In genomic region chr3:72744330-72744729, GRCh38 we compare ENCODE assay signal across 1 cellular context.
TF ChIP-seq lines count a peak whose summit lies in the region.

No MANE protein-coding gene starts in this region.

TF ChIP-seq in HepG2, 621 proteins besides CTCF, POLR2A, EP300 and RAD21 (continued from another document and continues in another):
- TF ChIP-seq PAXIP1 (CRISPR knock-in tag; conservative IDR thresholded peaks at IDR 0.05) (peak; percentile 29; the same call in 1 of the 2 replicates), TCF7 (IDR thresholded peaks at IDR 0.05; ENCODE audit: low read depth) (peak; percentile 11; the same call in 1 of the 2 replicates), ZNF790 (CRISPR knock-in tag; IDR thresholded peaks at IDR 0.05; ENCODE audit: borderline replicate concordance) (no peak), ZNF781 (CRISPR knock-in tag; IDR thresholded peaks at IDR 0.05; ENCODE audit: borderline replicate concordance, not compliant biosample characterization) (no peak), ISL2 (CRISPR knock-in tag; IDR thresholded peaks at IDR 0.05) (0 out of 2 replicates have a peak, but pooled peaks have one; percentile 43), ZBTB44 (CRISPR knock-in tag; IDR thresholded peaks at IDR 0.05) (no peak), PAWR (CRISPR knock-in tag; IDR thresholded peaks at IDR 0.05; ENCODE audit: borderline replicate concordance) (no peak), MEIS2 (CRISPR knock-in tag; IDR thresholded peaks at IDR 0.05) (peak; percentile 80), ZNF891 (CRISPR knock-in tag; IDR thresholded peaks at IDR 0.05) (no peak), CENPX (CRISPR knock-in tag; IDR thresholded peaks at IDR 0.05) (no peak), ZNF20 (CRISPR knock-in tag; IDR thresholded peaks at IDR 0.05) (no peak), ZNF235 (CRISPR knock-in tag; IDR thresholded peaks at IDR 0.05; ENCODE audit: borderline replicate concordance) (no peak), CEBPB (IDR thresholded peaks at IDR 0.05; ENCODE audit: borderline replicate concordance, low read depth, low read length) (no peak), DBP (CRISPR knock-in tag; IDR thresholded peaks at IDR 0.05; ENCODE audit: not compliant biosample characterization) (no peak), SRSF9 (IDR thresholded peaks at IDR 0.05; ENCODE audit: borderline replicate concordance, insufficient read depth, low read depth, low read length, poor library complexity, severe bottlenecking) (no peak), ZGPAT (CRISPR knock-in tag; IDR thresholded peaks at IDR 0.05) (0 out of 2 replicates have a peak, but pooled peaks have one; percentile 14), TRIM22 (IDR thresholded peaks at IDR 0.05) (no peak), ZMYM2 (CRISPR knock-in tag; IDR thresholded peaks at IDR 0.05) (no peak), ZNF552 (CRISPR knock-in tag; IDR thresholded peaks at IDR 0.05; ENCODE audit: borderline replicate concordance) (no peak), ZZZ3 (CRISPR knock-in tag; IDR thresholded peaks at IDR 0.05; ENCODE audit: borderline replicate concordance) (no peak), NR3C1 (CRISPR knock-in tag; IDR thresholded peaks at IDR 0.05) (no peak), ZBTB43 (CRISPR knock-in tag; conservative IDR thresholded peaks at IDR 0.05) (no peak), SKIL (CRISPR knock-in tag; IDR thresholded peaks at IDR 0.05; ENCODE audit: borderline replicate concordance) (peak; percentile 29; the same call in 1 of the 2 replicates), HBP1 (CRISPR knock-in tag; IDR thresholded peaks at IDR 0.05; ENCODE audit: low read depth) (no peak), MEF2D (CRISPR knock-in tag; IDR thresholded peaks at IDR 0.05) (no peak), FOSL2 (CRISPR knock-in tag; IDR thresholded peaks at IDR 0.05) (0 out of 2 replicates have a peak, but pooled peaks have one; percentile 14), SKI (IDR thresholded peaks at IDR 0.05; ENCODE audit: partially characterized antibody) (no peak), MIER2 (CRISPR knock-in tag; IDR thresholded peaks at IDR 0.05) (no peak), ZNF782 (CRISPR knock-in tag; IDR thresholded peaks at IDR 0.05; ENCODE audit: borderline replicate concordance) (no peak), SP5 (CRISPR knock-in tag; IDR thresholded peaks at IDR 0.05; ENCODE audit: borderline replicate concordance, low read depth) (no peak), GATAD1 (CRISPR knock-in tag; IDR thresholded peaks at IDR 0.05) (no peak), SOX13 (IDR thresholded peaks at IDR 0.05) (no peak), SOX13 (CRISPR knock-in tag; conservative IDR thresholded peaks at IDR 0.05 in 1 of 2, IDR thresholded peaks at IDR 0.05 in 1 of 2) (peak in 1 of 2 experiments; percentile 35; a peak in 1 of 4 replicates), PITX1 (CRISPR knock-in tag; IDR thresholded peaks at IDR 0.05) (no peak), PREB (CRISPR knock-in tag; IDR thresholded peaks at IDR 0.05) (no peak), ZNF44 (CRISPR knock-in tag; IDR thresholded peaks at IDR 0.05) (no peak), RARA (CRISPR knock-in tag; IDR thresholded peaks at IDR 0.05) (peak; percentile 61), CHD4 (IDR thresholded peaks at IDR 0.05; ENCODE audit: borderline replicate concordance, low read length) (no peak), ZMAT5 (CRISPR knock-in tag; IDR thresholded peaks at IDR 0.05; ENCODE audit: borderline replicate concordance, low read depth) (no peak), ZNF660 (CRISPR knock-in tag; IDR thresholded peaks at IDR 0.05; ENCODE audit: borderline replicate concordance, low read depth) (no peak), MBNL3 (CRISPR knock-in tag; conservative IDR thresholded peaks at IDR 0.05) (no peak), ZBTB38 (CRISPR knock-in tag; IDR thresholded peaks at IDR 0.05) (no peak), ZBTB26 (CRISPR knock-in tag; IDR thresholded peaks at IDR 0.05; ENCODE audit: borderline replicate concordance) (no peak), FOXC1 (CRISPR knock-in tag; IDR thresholded peaks at IDR 0.05; ENCODE audit: borderline replicate concordance) (no peak), PCBP2 (optimal IDR thresholded peaks at IDR 0.05; ENCODE audit: low read depth, low read length, poor library complexity, severe bottlenecking) (no peak), POLR2AphosphoS2 (IDR thresholded peaks at IDR 0.05; ENCODE audit: low read depth, low read length) (no peak), MTF1 (CRISPR knock-in tag; IDR thresholded peaks at IDR 0.05) (no peak)
